ENCODE assay signal across 20 cellular contexts in the genomic region with DNA sequence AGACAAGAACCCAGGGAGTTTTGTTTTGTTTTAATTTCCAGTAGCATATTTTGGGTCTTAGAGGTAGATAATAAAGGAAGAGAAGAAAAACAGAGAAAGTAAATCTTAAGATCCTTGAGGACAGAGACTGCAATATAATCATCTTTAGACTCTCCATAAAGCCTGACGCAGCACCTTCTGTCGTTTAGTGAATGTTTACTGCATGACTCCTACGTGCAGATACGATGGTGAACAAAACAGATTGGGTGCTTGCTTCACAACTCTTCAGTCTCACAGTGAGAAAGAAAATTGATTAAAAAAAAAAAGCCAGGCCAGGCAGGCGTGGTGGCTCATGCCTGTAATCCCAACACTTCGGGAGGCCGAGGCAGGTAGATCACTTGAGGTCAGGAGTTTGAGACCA.
DNase-seq lines count a peak whose midpoint lies in the region; ATAC-seq and TF ChIP-seq lines count a peak whose summit lies in the region.
"Had no signal": no experiment of that assay in that cellular context is flagged by ENCODE, and none has a peak within 500 bp of the region (broad histone marks: within the 10 kb centered on the region; RNA-seq: fewer than 3 reads in every experiment).

No MANE protein-coding gene starts in this region.

- no peak overlapping the region for H3K27ac ChIP-seq in endodermal cell (ENCODE audit: low read depth, low read length)
- H3K27ac ChIP-seq in mesodermal cell (ENCODE audit: low read depth, low read length, severe bottlenecking) = peak overlapping the region; percentile 3
- H3K27ac ChIP-seq: gastrocnemius medialis, upper lobe of left lung had no signal

- H3K9ac ChIP-seq in endodermal cell (ENCODE audit: extremely low read depth, low read length, poor library complexity, severe bottlenecking) = no peak overlapping the region

- H3K36me3 ChIP-seq in endodermal cell (ENCODE audit: control insufficient read depth, insufficient read depth, low read length) (no peaks in the 10 kb centered on the region), mesodermal cell (ENCODE audit: control insufficient read depth, insufficient read depth, low read length) (no peaks in the 10 kb centered on the region)
- H3K36me3 ChIP-seq: gastrocnemius medialis, upper lobe of left lung had no signal

- H3K9me3 ChIP-seq in endodermal cell (ENCODE audit: control insufficient read depth, low read length) (peaks cover 10% of the 10 kb centered on the region), mesodermal cell (ENCODE audit: control insufficient read depth, low read length) (no peaks in the 10 kb centered on the region)
- H3K9me3 ChIP-seq: gastrocnemius medialis, mucosa of descending colon, upper lobe of left lung had no signal

- H3K36me3 Mint-ChIP-seq in endodermal cell (ENCODE audit: low read depth) = peaks cover 10% of the 10 kb centered on the region
- no peaks in the 10 kb centered on the region for H3K36me3 Mint-ChIP-seq in activated CD8-positive, alpha-beta T cell treated with anti-CD3 and anti-CD28 coated beads for 36 hours (ENCODE audit: low read depth)
- H3K36me3 Mint-ChIP-seq: activated naive CD8-positive, alpha-beta T cell treated with anti-CD3 and anti-CD28 coated beads for 36 hours; CD8-positive, alpha-beta memory T cell had no signal

- WGBS in endodermal cell (ENCODE audit: insufficient coverage in 1 of 2, insufficient read length in 1 of 2), 2 experiments = 80 to 100% methylated on average over 3 to 7 of the region's 7 CpGs
- no CpG with 5 or more reads among the region's 7 CpGs for WGBS in mesodermal cell (ENCODE audit: insufficient coverage in 2 of 2), 2 experiments

- peak overlapping the region; percentile 22 for H3K27ac Mint-ChIP-seq in endodermal cell
- H3K27ac Mint-ChIP-seq in stimulated activated naive CD8-positive, alpha-beta T cell treated with anti-CD3 and anti-CD28 coated beads, Interleukin-15, amount 100 ng/mL, for 72 hours = no peak overlapping the region
- no peak overlapping the region for H3K27ac Mint-ChIP-seq in activated CD8-positive, alpha-beta T cell treated with anti-CD3 and anti-CD28 coated beads for 36 hours
- H3K27ac Mint-ChIP-seq: activated CD4-positive, alpha-beta memory T cell treated with anti-CD3 and anti-CD28 coated beads, Interleukin-2, amount 10 ng/mL, durations not matched to agents 7 days and 5 days; activated naive CD8-positive, alpha-beta T cell treated with anti-CD3 and anti-CD28 coated beads for 36 hours; CD8-positive, alpha-beta memory T cell; stimulated activated naive CD8-positive, alpha-beta T cell treated with anti-CD3 and anti-CD28 coated beads, Interleukin-15, Interleukin-2, amounts not matched to agents 100 ng/mL and 50 ng/mL, for 24 hours had no signal

- no peak for ATAC-seq in stimulated activated naive CD8-positive, alpha-beta T cell treated with anti-CD3 and anti-CD28 coated beads, Interleukin-15, amount 100 ng/mL, for 72 hours
- no peak for ATAC-seq in activated CD8-positive, alpha-beta T cell treated with anti-CD3 and anti-CD28 coated beads for 36 hours
- ATAC-seq in HG02588 (IDR thresholded peaks at IDR 0.05; ENCODE audit: unreplicated experiment) = no peak

- intact Hi-C loops in activated CD8-positive, alpha-beta T cell treated with anti-CD3 and anti-CD28 coated beads for 36 hours (cut with micrococcal nuclease) = no loop called here

- H3K27me3 ChIP-seq in endodermal cell (ENCODE audit: control insufficient read depth, insufficient read depth, low read length, poor library complexity, severe bottlenecking) = no peaks in the 10 kb centered on the region
- H3K27me3 ChIP-seq: gastrocnemius medialis, upper lobe of left lung had no signal

- DNase-seq in NCI-H2227 treated with DMSO at 0.1 percent for 48 hours (lab: John Stamatoyannopoulos, UW) = peak; percentile 17
- no peak for DNase-seq in NCI-H2227 (lab: John Stamatoyannopoulos, UW; ENCODE audit: unreplicated experiment)
- peak; percentile 16 for DNase-seq in endodermal cell
- no peak for DNase-seq in stimulated activated naive CD8-positive, alpha-beta T cell treated with anti-CD3 and anti-CD28 coated beads, Interleukin-15, amount 100 ng/mL, for 72 hours
- no peak for DNase-seq in activated CD8-positive, alpha-beta T cell treated with anti-CD3 and anti-CD28 coated beads for 36 hours
- DNase-seq in 8988T = no peak
- DNase-seq: activated CD4-positive, alpha-beta memory T cell treated with anti-CD3 and anti-CD28 coated beads, Interleukin-2, amount 10 ng/mL, durations not matched to agents 7 days and 5 days; activated CD4-positive, CD25-positive, alpha-beta regulatory T cell; activated naive CD8-positive, alpha-beta T cell treated with anti-CD3 and anti-CD28 coated beads for 36 hours; CD8-positive, alpha-beta memory T cell; DMS53; gastrocnemius medialis; KG1; mucosa of descending colon; NCI-H146; SHP77; upper lobe of left lung had no signal

- H3K4me3 Mint-ChIP-seq in endodermal cell = no peak overlapping the region
- H3K4me3 Mint-ChIP-seq in stimulated activated naive CD8-positive, alpha-beta T cell treated with anti-CD3 and anti-CD28 coated beads, Interleukin-15, amount 100 ng/mL, for 72 hours = no peak overlapping the region
- H3K4me3 Mint-ChIP-seq in activated CD8-positive, alpha-beta T cell treated with anti-CD3 and anti-CD28 coated beads for 36 hours = no peak overlapping the region
- H3K4me3 Mint-ChIP-seq: activated CD4-positive, alpha-beta memory T cell treated with anti-CD3 and anti-CD28 coated beads, Interleukin-2, amount 10 ng/mL, durations not matched to agents 7 days and 5 days; activated naive CD8-positive, alpha-beta T cell treated with anti-CD3 and anti-CD28 coated beads for 36 hours; CD8-positive, alpha-beta memory T cell; stimulated activated naive CD8-positive, alpha-beta T cell treated with anti-CD3 and anti-CD28 coated beads, Interleukin-15, Interleukin-2, amounts not matched to agents 100 ng/mL and 50 ng/mL, for 24 hours had no signal

- H3K4me1 Mint-ChIP-seq in endodermal cell = peaks cover 66% of the 10 kb centered on the region
- no peaks in the 10 kb centered on the region for H3K4me1 Mint-ChIP-seq in stimulated activated naive CD8-positive, alpha-beta T cell treated with anti-CD3 and anti-CD28 coated beads, Interleukin-15, amount 100 ng/mL, for 72 hours
- H3K4me1 Mint-ChIP-seq in activated CD8-positive, alpha-beta T cell treated with anti-CD3 and anti-CD28 coated beads for 36 hours (ENCODE audit: low read depth) = no peaks in the 10 kb centered on the region
- H3K4me1 Mint-ChIP-seq: activated CD4-positive, alpha-beta memory T cell treated with anti-CD3 and anti-CD28 coated beads, Interleukin-2, amount 10 ng/mL, durations not matched to agents 7 days and 5 days; activated naive CD8-positive, alpha-beta T cell treated with anti-CD3 and anti-CD28 coated beads for 36 hours; CD8-positive, alpha-beta memory T cell had no signal

- TF ChIP-seq CTCF in endodermal cell (conservative IDR thresholded peaks at IDR 0.05) = no peak
- TF ChIP-seq CTCF in activated CD8-positive, alpha-beta T cell treated with anti-CD3 and anti-CD28 coated beads for 36 hours (IDR thresholded peaks at IDR 0.05) = no peak

- POLR2A ChIA-PET in activated CD8-positive, alpha-beta T cell treated with anti-CD3 and anti-CD28 coated beads for 36 hours (lab: Charles Lee) = no interaction called here

- H3K27me3 Mint-ChIP-seq in endodermal cell (ENCODE audit: insufficient read depth) = no peaks in the 10 kb centered on the region
- no peaks in the 10 kb centered on the region for H3K27me3 Mint-ChIP-seq in stimulated activated naive CD8-positive, alpha-beta T cell treated with anti-CD3 and anti-CD28 coated beads, Interleukin-15, amount 100 ng/mL, for 72 hours
- H3K27me3 Mint-ChIP-seq in activated CD8-positive, alpha-beta T cell treated with anti-CD3 and anti-CD28 coated beads for 36 hours = no peaks in the 10 kb centered on the region
- H3K27me3 Mint-ChIP-seq: activated naive CD8-positive, alpha-beta T cell treated with anti-CD3 and anti-CD28 coated beads for 36 hours had no signal

- H3K9me3 Mint-ChIP-seq in endodermal cell = peaks cover 11% of the 10 kb centered on the region
- no peaks in the 10 kb centered on the region for H3K9me3 Mint-ChIP-seq in stimulated activated naive CD8-positive, alpha-beta T cell treated with anti-CD3 and anti-CD28 coated beads, Interleukin-15, amount 100 ng/mL, for 72 hours
- H3K9me3 Mint-ChIP-seq in activated CD8-positive, alpha-beta T cell treated with anti-CD3 and anti-CD28 coated beads for 36 hours = no peaks in the 10 kb centered on the region
- H3K9me3 Mint-ChIP-seq: activated CD4-positive, alpha-beta memory T cell treated with anti-CD3 and anti-CD28 coated beads, Interleukin-2, amount 10 ng/mL, durations not matched to agents 7 days and 5 days; activated naive CD8-positive, alpha-beta T cell treated with anti-CD3 and anti-CD28 coated beads for 36 hours; stimulated activated naive CD8-positive, alpha-beta T cell treated with anti-CD3 and anti-CD28 coated beads, Interleukin-15, Interleukin-2, amounts not matched to agents 100 ng/mL and 50 ng/mL, for 24 hours had no signal

- CTCF ChIA-PET in activated CD8-positive, alpha-beta T cell treated with anti-CD3 and anti-CD28 coated beads for 36 hours (lab: Charles Lee) = no interaction called here

- H3K4me1 ChIP-seq in endodermal cell (ENCODE audit: control insufficient read depth, insufficient read depth, low read length) (peaks cover 37% of the 10 kb centered on the region), mesodermal cell (ENCODE audit: control insufficient read depth, insufficient read depth, low read length, poor library complexity, severe bottlenecking) (peaks cover 29% of the 10 kb centered on the region)

- H3K4me3 ChIP-seq in endodermal cell (ENCODE audit: low read length) (no peak overlapping the region), mesodermal cell (ENCODE audit: extremely low read depth, insufficient read depth, low read length, poor library complexity, severe bottlenecking) (no peak overlapping the region)
- H3K4me3 ChIP-seq: gastrocnemius medialis, mucosa of descending colon, upper lobe of left lung had no signal

Comparison
In these comparisons a context has a peak if more than half of its experiments do, and no peak if none do; other contexts are left out.
1. DNase-seq: peak in NCI-H2227 treated with DMSO at 0.1 percent for 48 hours (single experiment) and endodermal cell (single experiment); none in NCI-H2227 (single experiment), stimulated activated naive CD8-positive, alpha-beta T cell treated with anti-CD3 and anti-CD28 coated beads, Interleukin-15, amount 100 ng/mL, for 72 hours (0 of 2), activated CD8-positive, alpha-beta T cell treated with anti-CD3 and anti-CD28 coated beads for 36 hours (single experiment) and 8988T (single experiment).